Comparison of ENCODE assay signal across 8 cellular contexts in genomic region chr3:42652611-42653302, GRCh38. TPM values are rescaled to one million over a fixed set of nuclear protein-coding genes. Genes with fewer than 3 reads are reported as not detected.
DNase-seq lines count a peak whose midpoint lies in the region; ATAC-seq and TF ChIP-seq lines count a peak whose summit lies in the region.

No MANE protein-coding gene starts in this region.

- peak overlapping the region; percentile 39 for H3K9ac ChIP-seq in HUES6 (ENCODE audit: low read length)

- H3K4me3 ChIP-seq in HUES6 (ENCODE audit: low read depth, low read length) (peak overlapping the region; percentile 66; the same call in 1 of the 2 replicates), osteoblast (ENCODE audit: insufficient read depth, low read length) (peak overlapping the region; percentile 90)

- intact Hi-C loops in Calu3 (cut with micrococcal nuclease; ENCODE audit: unreplicated experiment), result loop anchor here (2.0 kb wide), 1 partner anchor 92 kb away; no protein-coding TSS in a partner anchor

- H3K27ac Mint-ChIP-seq in Calu3 (ENCODE audit: unreplicated experiment), result peak overlapping the region; percentile 60
- H3K27ac Mint-ChIP-seq in activated CD4-positive, alpha-beta memory T cell treated with anti-CD3 and anti-CD28 coated beads, Interleukin-2, amount 10 ng/mL, durations not matched to agents 7 days and 5 days, result no peak overlapping the region

- H3K4me2 ChIP-seq in osteoblast (ENCODE audit: insufficient read depth, low read length), result peak overlapping the region; percentile 95

- H3K4me1 ChIP-seq in HUES6 (ENCODE audit: control insufficient read depth, insufficient read depth, low read length) (peaks cover 51% of the 10 kb centered on the region), osteoblast (ENCODE audit: insufficient read depth, low read length) (peaks cover 63% of the 10 kb centered on the region)

- H3K9me3 ChIP-seq in HUES6 (ENCODE audit: control insufficient read depth, insufficient read depth, low read depth, low read length) (no peaks in the 10 kb centered on the region), osteoblast (ENCODE audit: low read depth, low read length) (no peaks in the 10 kb centered on the region)

- H3K79me2 ChIP-seq in osteoblast (ENCODE audit: insufficient read depth, low read length), result peaks cover 70% of the 10 kb centered on the region

- H2AFZ ChIP-seq in osteoblast (ENCODE audit: low read length), result no peak overlapping the region

- H3K27me3 Mint-ChIP-seq in Calu3 (ENCODE audit: unreplicated experiment), result no peaks in the 10 kb centered on the region
- H3K27me3 Mint-ChIP-seq in activated CD4-positive, alpha-beta memory T cell treated with anti-CD3 and anti-CD28 coated beads, Interleukin-2, amount 10 ng/mL, durations not matched to agents 7 days and 5 days, result peaks cover 10% of the 10 kb centered on the region

- DNase-seq in Calu3 (peak; percentile 73), globus pallidus (ENCODE audit: low spot score) (peak; percentile 62), osteoblast (ENCODE audit: insufficient read length, low spot score, missing footprints) (peak; percentile 98), NCI-H345 treated with DMSO at 0.1 percent for 48 hours (lab: John Stamatoyannopoulos, UW; ENCODE audit: unreplicated experiment) (no peak), NCI-H2227 treated with DMSO at 0.1 percent for 48 hours (lab: John Stamatoyannopoulos, UW) (no peak)
- DNase-seq in activated CD4-positive, alpha-beta memory T cell treated with anti-CD3 and anti-CD28 coated beads, Interleukin-2, amount 10 ng/mL, durations not matched to agents 7 days and 5 days, result peak; percentile 38

- H3K4me3 Mint-ChIP-seq in Calu3 (ENCODE audit: low read depth, unreplicated experiment), result peak overlapping the region; percentile 71
- H3K4me3 Mint-ChIP-seq in activated CD4-positive, alpha-beta memory T cell treated with anti-CD3 and anti-CD28 coated beads, Interleukin-2, amount 10 ng/mL, durations not matched to agents 7 days and 5 days, result peak overlapping the region; percentile 74

- H3K27ac ChIP-seq in HUES6 (ENCODE audit: low read depth, low read length) (no peak overlapping the region), osteoblast (ENCODE audit: low read depth, low read length) (peak overlapping the region; percentile 86)

- H4K20me1 ChIP-seq in osteoblast (ENCODE audit: insufficient read depth, low read length), result peaks cover 61% of the 10 kb centered on the region

- CTCF ChIA-PET in Calu3 (lab: Charles Lee), result interaction anchor here (0.7 to 1.7 kb wide), 3 partner anchors 13 to 1514 kb away, joined by 3 to 7 read pairs (median 3); no protein-coding TSS in a partner anchor
- CTCF ChIA-PET in activated CD4-positive, alpha-beta memory T cell treated with anti-CD3 and anti-CD28 coated beads, Interleukin-2, amount 10 ng/mL, durations not matched to agents 7 days and 5 days (lab: Charles Lee), result interaction anchor here (1.2 to 1.7 kb wide), 4 partner anchors 9 to 95 kb away, joined by 3 to 7 read pairs (median 5); no protein-coding TSS in a partner anchor

- peak; percentile 70 for ATAC-seq in GM19467 (IDR thresholded peaks at IDR 0.05; ENCODE audit: unreplicated experiment)

- POLR2A ChIA-PET in activated CD4-positive, alpha-beta memory T cell treated with anti-CD3 and anti-CD28 coated beads, Interleukin-2, amount 10 ng/mL, durations not matched to agents 7 days and 5 days (lab: Charles Lee), result interaction anchor here (1.0 to 2.9 kb wide), 5 partner anchors 11 to 71 kb away, joined by 3 to 12 read pairs (median 5); partner anchors contain the start of genes NKTR and SEC22C

- TF ChIP-seq CTCF in Calu3 (IDR thresholded peaks at IDR 0.05; ENCODE audit: unreplicated experiment) (no peak), osteoblast (IDR thresholded peaks at IDR 0.05; ENCODE audit: extremely low read depth, low read depth, low read length) (no peak)

- H3K36me3 ChIP-seq in HUES6 (ENCODE audit: control insufficient read depth, insufficient read depth, low read length) (peaks cover 16% of the 10 kb centered on the region), osteoblast (ENCODE audit: insufficient read depth, low read length) (peaks cover 16% of the 10 kb centered on the region)

- peaks cover 15% of the 10 kb centered on the region for H3K36me3 Mint-ChIP-seq in Calu3 (ENCODE audit: insufficient read depth, unreplicated experiment)
- H3K36me3 Mint-ChIP-seq in activated CD4-positive, alpha-beta memory T cell treated with anti-CD3 and anti-CD28 coated beads, Interleukin-2, amount 10 ng/mL, durations not matched to agents 7 days and 5 days (ENCODE audit: low read depth), result peaks cover 9% of the 10 kb centered on the region

- no peaks in the 10 kb centered on the region for H3K27me3 ChIP-seq in HUES6 (ENCODE audit: control insufficient read depth, insufficient read depth, low read length)
- no peaks in the 10 kb centered on the region for H3K27me3 ChIP-seq in osteoblast (ENCODE audit: insufficient read depth, low read length)

- H3K4me1 Mint-ChIP-seq in Calu3 (ENCODE audit: low read depth, unreplicated experiment), result peaks cover 20% of the 10 kb centered on the region
- peaks cover 24% of the 10 kb centered on the region for H3K4me1 Mint-ChIP-seq in activated CD4-positive, alpha-beta memory T cell treated with anti-CD3 and anti-CD28 coated beads, Interleukin-2, amount 10 ng/mL, durations not matched to agents 7 days and 5 days

- H3K9me3 Mint-ChIP-seq in Calu3 (ENCODE audit: low read depth, unreplicated experiment), result no peaks in the 10 kb centered on the region
- H3K9me3 Mint-ChIP-seq in activated CD4-positive, alpha-beta memory T cell treated with anti-CD3 and anti-CD28 coated beads, Interleukin-2, amount 10 ng/mL, durations not matched to agents 7 days and 5 days, result no peaks in the 10 kb centered on the region

- no TSS peak for BruUV-seq in Calu3 (replicated peaks; lab: Mats Ljungman, UMichigan)

RNA-seq across cellular contexts. Expression of gene ZBTB47, which starts 0.7 kb away (rescaled TPM):
- total RNA-seq in Calu3 (2022) (6.0 and 7.2 TPM in 2 replicates), osteoblast (39.2 and 41.3 TPM in 2 replicates)
- 1 to 10 TPM in 1 of 2 experiments, under 1 TPM in 1; 0.93 to 1.1 TPM for total RNA-seq in activated CD4-positive, alpha-beta memory T cell treated with anti-CD3 and anti-CD28 coated beads, Interleukin-2, amount 10 ng/mL, durations not matched to agents 7 days and 5 days

RNA-seq across cellular contexts. Expression of gene KLHL40, which starts 32.6 kb away (rescaled TPM):
- total RNA-seq in Calu3 (2022), result not detected in 2 replicates
- not detected for total RNA-seq in activated CD4-positive, alpha-beta memory T cell treated with anti-CD3 and anti-CD28 coated beads, Interleukin-2, amount 10 ng/mL, durations not matched to agents 7 days and 5 days
- not detected in 2 replicates for total RNA-seq in osteoblast

RNA-seq across cellular contexts. Expression of gene HHATL, which starts 49.8 kb away (rescaled TPM):
- total RNA-seq in Calu3 (2022) (not detected in 2 replicates), osteoblast (not detected in 2 replicates)
- under 1 TPM in 1 of 2 experiments, not detected in 1; 0.25 TPM for total RNA-seq in activated CD4-positive, alpha-beta memory T cell treated with anti-CD3 and anti-CD28 coated beads, Interleukin-2, amount 10 ng/mL, durations not matched to agents 7 days and 5 days

RNA-seq across cellular contexts. Expression of gene NKTR, which starts 52.3 kb away (rescaled TPM):
- total RNA-seq in Calu3 (2022) (61.3 and 70.0 TPM in 2 replicates), osteoblast (80.3 and 98.4 TPM in 2 replicates)
- total RNA-seq in activated CD4-positive, alpha-beta memory T cell treated with anti-CD3 and anti-CD28 coated beads, Interleukin-2, amount 10 ng/mL, durations not matched to agents 7 days and 5 days, result 10 to 100 TPM; 97.8 to 98.9 TPM

Comparison
In these comparisons a context has a peak if more than half of its experiments do, and no peak if none do; other contexts are left out.
1. DNase-seq: peak in Calu3 (single experiment), activated CD4-positive, alpha-beta memory T cell treated with anti-CD3 and anti-CD28 coated beads, Interleukin-2, amount 10 ng/mL, durations not matched to agents 7 days and 5 days (single experiment), globus pallidus (single experiment) and osteoblast (single experiment); none in NCI-H345 treated with DMSO at 0.1 percent for 48 hours (single experiment) and NCI-H2227 treated with DMSO at 0.1 percent for 48 hours (single experiment).